ENCODE assay signal across 8 cellular contexts in genomic region chr22:46027219-46028068, GRCh38. TPM values are rescaled to one million over a fixed set of nuclear protein-coding genes. Genes with fewer than 3 reads are reported as not detected.
A peak's percentile ranks its signal among the peaks of the same experiment; 100 is the strongest.
DNase-seq lines count a peak whose midpoint lies in the region; ATAC-seq and TF ChIP-seq lines count a peak whose summit lies in the region.

No MANE protein-coding gene starts in this region.

- TF ChIP-seq POLR2A in stomach (IDR thresholded peaks at IDR 0.05), result no peak

- H3K4me2 ChIP-seq in MM.1S (ENCODE audit: low read depth, low read length), result peak overlapping the region; percentile 74

- H3K9me2 ChIP-seq in MM.1S (replicated peaks; ENCODE audit: insufficient read depth, low read length), result no peaks in the 10 kb centered on the region

- no peaks in the 10 kb centered on the region for H3K79me2 ChIP-seq in MM.1S (ENCODE audit: low read length)

- H3F3A ChIP-seq in MM.1S (ENCODE audit: insufficient read depth, low read length), result no peaks in the 10 kb centered on the region

- H3K4me3 ChIP-seq in MM.1S (ENCODE audit: low read length) (peak overlapping the region; percentile 53), lung (peak overlapping the region; percentile 33), stomach (peak overlapping the region; percentile 42 to 59 (median 50))

- H3K27ac ChIP-seq in MM.1S (ENCODE audit: low read length) (no peak overlapping the region), lung (ENCODE audit: low read depth in 1 of 2, low read length in 1 of 2) (peak overlapping the region; percentile 57 to 75), stomach (peak overlapping the region; percentile 67 to 87 (median 74))

- no peak overlapping the region for H3K27ac Mint-ChIP-seq in stimulated activated effector memory CD8-positive, alpha-beta T cell treated with anti-CD3 and anti-CD28 coated beads, Interleukin-12 subunit alpha, Interleukin-12 subunit beta, amount 100 ng/mL, for 72 hours

- intact Hi-C loops in stomach (cut with DNase I; ENCODE audit: low total_unique reads), result no loop called here

- 13 to 17% methylated on average over 67 to 89 of the region's 89 CpGs for WGBS in lung, 2 donors
- WGBS in stomach, 5 donors, result 9 to 19% (median 14%) methylated on average over 14 to 89 of the region's 89 CpGs

- no peak overlapping the region for H3K4me3 Mint-ChIP-seq in stimulated activated effector memory CD8-positive, alpha-beta T cell treated with anti-CD3 and anti-CD28 coated beads, Interleukin-12 subunit alpha, Interleukin-12 subunit beta, amount 100 ng/mL, for 72 hours

- H3K36me3 Mint-ChIP-seq in stimulated activated effector memory CD8-positive, alpha-beta T cell treated with anti-CD3 and anti-CD28 coated beads, Interleukin-12 subunit alpha, Interleukin-12 subunit beta, amount 100 ng/mL, for 72 hours, result no peaks in the 10 kb centered on the region

- H3K9ac ChIP-seq in MM.1S (ENCODE audit: low read length), result peak overlapping the region; percentile 23; the same call in 1 of the 2 replicates

- no peak for TF ChIP-seq CTCF in MM.1S (IDR thresholded peaks at IDR 0.05; ENCODE audit: low read length)
- no peak for TF ChIP-seq CTCF in lung (IDR thresholded peaks at IDR 0.05; ENCODE audit: control extremely low read depth, extremely low read depth)
- TF ChIP-seq CTCF in stomach (IDR thresholded peaks at IDR 0.05), result peak in 2 of 7 experiments; percentile 8 to 34

- DNase-seq in MM.1S (peak; percentile 27), dermis blood vessel endothelial cell (peak; percentile 28), lung (ENCODE audit: low spot score) (no peak), stomach (peak; percentile 76), iPS-NIHi7 (ENCODE audit: extremely low spot score) (no peak), glomerular visceral epithelial cell (ENCODE audit: extremely low spot score) (no peak)
- no peak for DNase-seq in stimulated activated effector memory CD8-positive, alpha-beta T cell treated with anti-CD3 and anti-CD28 coated beads, Interleukin-12 subunit alpha, Interleukin-12 subunit beta, amount 100 ng/mL, for 72 hours (ENCODE audit: low spot score in 2 of 2)

- ATAC-seq in lung (ENCODE audit: insufficient read depth, low FRiP score) (peak; percentile 66), GM18502 (IDR thresholded peaks at IDR 0.05; ENCODE audit: poor library complexity, unreplicated experiment) (no peak)
- no peak for ATAC-seq in stimulated activated effector memory CD8-positive, alpha-beta T cell treated with anti-CD3 and anti-CD28 coated beads, Interleukin-12 subunit alpha, Interleukin-12 subunit beta, amount 100 ng/mL, for 72 hours

- H3K9me3 ChIP-seq in MM.1S (replicated peaks; ENCODE audit: insufficient read depth, low read length) (no peaks in the 10 kb centered on the region), lung (ENCODE audit: control insufficient read depth in 2 of 2, insufficient read depth in 1 of 2, low read length in 1 of 2) (no peaks in the 10 kb centered on the region), stomach (no peaks in the 10 kb centered on the region)

- H3K27me3 ChIP-seq in MM.1S (replicated peaks; ENCODE audit: insufficient read depth, low read length) (peaks cover 20% of the 10 kb centered on the region), lung (ENCODE audit: control insufficient read depth, insufficient read depth) (no peaks in the 10 kb centered on the region), stomach (peaks cover 0 to 5% (median 0%) of the 10 kb centered on the region in 3 donors)

- H3K4me1 ChIP-seq in MM.1S (ENCODE audit: low read length), result no peaks in the 10 kb centered on the region
- H3K4me1 ChIP-seq in lung (ENCODE audit: control insufficient read depth in 2 of 2, insufficient read depth in 2 of 2, low read length in 2 of 2), result peaks cover 0 to 5% of the 10 kb centered on the region in 2 donors
- H3K4me1 ChIP-seq in stomach, result peaks cover 9 to 23% (median 17%) of the 10 kb centered on the region in 4 donors

- H3K4me1 Mint-ChIP-seq in stimulated activated effector memory CD8-positive, alpha-beta T cell treated with anti-CD3 and anti-CD28 coated beads, Interleukin-12 subunit alpha, Interleukin-12 subunit beta, amount 100 ng/mL, for 72 hours, result no peaks in the 10 kb centered on the region

- H3K36me3 ChIP-seq in MM.1S (replicated peaks; ENCODE audit: insufficient read depth, low read length), result no peaks in the 10 kb centered on the region
- no peaks in the 10 kb centered on the region for H3K36me3 ChIP-seq in lung (ENCODE audit: control insufficient read depth in 2 of 2, insufficient read depth in 2 of 2, low read length in 2 of 2)
- no peaks in the 10 kb centered on the region for H3K36me3 ChIP-seq in stomach

- peak overlapping the region; percentile 56 for H2AFZ ChIP-seq in MM.1S (ENCODE audit: low read length)

- H4K20me1 ChIP-seq in MM.1S (ENCODE audit: insufficient read depth, low read length), result no peaks in the 10 kb centered on the region

- no peak for TF ChIP-seq EP300 in stomach (IDR thresholded peaks at IDR 0.05)

- H3K9me3 Mint-ChIP-seq in stimulated activated effector memory CD8-positive, alpha-beta T cell treated with anti-CD3 and anti-CD28 coated beads, Interleukin-12 subunit alpha, Interleukin-12 subunit beta, amount 100 ng/mL, for 72 hours, result no peaks in the 10 kb centered on the region

RNA-seq across cellular contexts. Expression of gene WNT7B, which starts 50.5 kb away (rescaled TPM):
- total RNA-seq in dermis blood vessel endothelial cell (not detected in 2 replicates), lung (10 to 100 TPM in 1 of 2 donors, 1 to 10 TPM in 1; 4.4 to 12.5 TPM), stomach (not detected)
- polyA plus RNA-seq in lung (1 to 10 TPM; 3.5 to 8.6 TPM), stomach (1 to 10 TPM in 1 of 3 donors, under 1 TPM in 1, not detected in 1; 0.06 to 2.0 TPM)

Comparison
In these comparisons a context has a peak if more than half of its experiments do, and no peak if none do; other contexts are left out.
1. DNase-seq: peak in MM.1S (single experiment), dermis blood vessel endothelial cell (single experiment) and stomach (single experiment); none in lung (single experiment), stimulated activated effector memory CD8-positive, alpha-beta T cell treated with anti-CD3 and anti-CD28 coated beads, Interleukin-12 subunit alpha, Interleukin-12 subunit beta, amount 100 ng/mL, for 72 hours (0 of 2), iPS-NIHi7 (single experiment) and glomerular visceral epithelial cell (single experiment).
2. Peak in every context shown above with its lines, with median percentiles within 50 percentile points of each other: H3K4me3 ChIP-seq.